In the genomic region with DNA sequence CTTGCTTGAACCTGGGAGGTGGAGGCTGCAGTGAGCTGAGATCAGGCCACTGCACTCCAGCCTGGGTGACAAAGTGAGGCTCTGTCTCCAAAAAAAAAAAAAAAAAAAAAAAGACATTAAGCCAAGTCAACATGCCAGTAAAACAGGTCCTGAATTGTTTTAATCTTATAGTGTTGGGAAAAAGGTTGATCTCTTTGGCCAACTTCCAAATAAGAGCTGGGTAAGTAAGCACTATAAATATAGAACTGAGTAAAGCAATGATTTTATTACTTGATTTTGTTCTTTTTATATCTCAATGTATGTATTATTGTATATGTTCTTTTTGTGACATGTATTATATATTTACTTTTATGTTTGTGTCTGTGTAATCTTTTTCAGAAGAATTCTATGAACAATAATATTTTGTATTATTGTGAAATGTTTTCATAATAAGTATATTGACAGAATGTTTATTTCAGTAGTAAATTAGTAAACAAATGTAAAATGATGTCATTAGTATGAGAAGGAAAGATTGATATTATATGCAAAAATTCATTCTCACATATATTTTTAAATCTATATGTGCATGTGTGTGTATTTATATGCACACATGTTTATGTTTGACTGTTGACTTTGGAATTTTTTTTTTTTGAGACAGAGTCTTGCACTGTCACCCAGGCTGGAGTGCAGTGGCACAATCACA, we compare ENCODE assay signal across 25 cellular contexts. TPM values are rescaled to one million over a fixed set of nuclear protein-coding genes. Genes with fewer than 3 reads are reported as not detected.
A peak's percentile ranks its signal among the peaks of the same experiment; 100 is the strongest.
DNase-seq lines count a peak whose midpoint lies in the region; ATAC-seq and TF ChIP-seq lines count a peak whose summit lies in the region.
"Had no signal": no experiment of that assay in that cellular context is flagged by ENCODE, and none has a peak within 500 bp of the region (broad histone marks: within the 10 kb centered on the region; RNA-seq: fewer than 3 reads in every experiment).

No MANE protein-coding gene starts in this region.

- CTCF ChIA-PET in activated CD4-positive, alpha-beta memory T cell treated with anti-CD3 and anti-CD28 coated beads, Interleukin-2, amount 10 ng/mL, durations not matched to agents 7 days and 5 days (lab: Charles Lee), result interaction anchor here (0.7 kb wide), 2 partner anchors 9 to 104 kb away, joined by 3 to 4 read pairs; no protein-coding TSS in a partner anchor

- H3K4me3 ChIP-seq in choroid plexus epithelial cell (ENCODE audit: low read depth, low read length), result no peak overlapping the region
- H3K4me3 ChIP-seq: heart left ventricle had no signal

- TF ChIP-seq CTCF in choroid plexus epithelial cell (conservative IDR thresholded peaks at IDR 0.05; ENCODE audit: low read depth, low read length), result no peak

- no peak for ATAC-seq in HG03045 (IDR thresholded peaks at IDR 0.05; ENCODE audit: unreplicated experiment)
- ATAC-seq: Panc1 had no signal

- H3K4me1 Mint-ChIP-seq in activated CD4-positive, alpha-beta memory T cell treated with anti-CD3 and anti-CD28 coated beads, Interleukin-2, amount 10 ng/mL, durations not matched to agents 7 days and 5 days, result no peaks in the 10 kb centered on the region
- H3K4me1 Mint-ChIP-seq: activated CD4-positive, alpha-beta T cell treated with anti-CD3 and anti-CD28 coated beads, Interleukin-2, amount 10 ng/mL, durations not matched to agents 7 days and 5 days had no signal

- no peaks in the 10 kb centered on the region for H3K36me3 Mint-ChIP-seq in activated CD4-positive, alpha-beta memory T cell treated with anti-CD3 and anti-CD28 coated beads, Interleukin-2, amount 10 ng/mL, durations not matched to agents 7 days and 5 days (ENCODE audit: low read depth)
- H3K36me3 Mint-ChIP-seq: mesothelial cell of epicardium, type B pancreatic cell had no signal

- no peaks in the 10 kb centered on the region for H3K27me3 Mint-ChIP-seq in activated CD4-positive, alpha-beta memory T cell treated with anti-CD3 and anti-CD28 coated beads, Interleukin-2, amount 10 ng/mL, durations not matched to agents 7 days and 5 days
- H3K27me3 Mint-ChIP-seq: dendritic cell treated with granulocyte-macrophage colony-stimulating factor and Interleukin-4, amounts not matched to agents 40 ng/mL and 50 ng/mL, for 4 days; type B pancreatic cell had no signal

- no peak overlapping the region for H3K27ac Mint-ChIP-seq in activated CD4-positive, alpha-beta memory T cell treated with anti-CD3 and anti-CD28 coated beads, Interleukin-2, amount 10 ng/mL, durations not matched to agents 7 days and 5 days
- H3K27ac Mint-ChIP-seq: activated CD4-positive, alpha-beta T cell treated with anti-CD3 and anti-CD28 coated beads, Interleukin-2, amount 10 ng/mL, durations not matched to agents 7 days and 5 days; dendritic cell treated with granulocyte-macrophage colony-stimulating factor and Interleukin-4, amounts not matched to agents 40 ng/mL and 50 ng/mL, for 4 days; mesothelial cell of epicardium; type B pancreatic cell had no signal

- DNase-seq in DMS53 (lab: John Stamatoyannopoulos, UW) (peak; percentile 61), DMS53 treated with DMSO at 0.1 percent for 48 hours (lab: John Stamatoyannopoulos, UW; ENCODE audit: unreplicated experiment) (no peak), NCI-H1048 (lab: John Stamatoyannopoulos, UW) (peak; percentile 33), choroid plexus epithelial cell (ENCODE audit: low read depth) (peak; percentile 61), lung microvascular endothelial cell (ENCODE audit: low read depth in 2 of 2) (peak; percentile 4 to 10), cerebellar cortex (ENCODE audit: low spot score) (no peak)
- no peak for DNase-seq in activated CD4-positive, alpha-beta memory T cell treated with anti-CD3 and anti-CD28 coated beads, Interleukin-2, amount 10 ng/mL, durations not matched to agents 7 days and 5 days
- DNase-seq: 8988T; activated CD4-positive, alpha-beta T cell treated with anti-CD3 and anti-CD28 coated beads, Interleukin-2, amount 10 ng/mL, durations not matched to agents 7 days and 5 days; activated naive CD4-positive, alpha-beta T cell; C1 segment of cervical spinal cord; DND-41; HCEC 1CT; islet precursor cell; MM.1S; NCI-H1930; NCI-H748 treated with DMSO at 0.1 percent for 48 hours; stimulated activated naive CD4-positive, alpha-beta T cell had no signal

- H3K4me3 Mint-ChIP-seq in activated CD4-positive, alpha-beta memory T cell treated with anti-CD3 and anti-CD28 coated beads, Interleukin-2, amount 10 ng/mL, durations not matched to agents 7 days and 5 days, result no peak overlapping the region
- H3K4me3 Mint-ChIP-seq: activated CD4-positive, alpha-beta T cell treated with anti-CD3 and anti-CD28 coated beads, Interleukin-2, amount 10 ng/mL, durations not matched to agents 7 days and 5 days; dendritic cell treated with granulocyte-macrophage colony-stimulating factor and Interleukin-4, amounts not matched to agents 40 ng/mL and 50 ng/mL, for 4 days; mesothelial cell of epicardium; neural crest cell; type B pancreatic cell had no signal

- POLR2A ChIA-PET in activated CD4-positive, alpha-beta memory T cell treated with anti-CD3 and anti-CD28 coated beads, Interleukin-2, amount 10 ng/mL, durations not matched to agents 7 days and 5 days (lab: Charles Lee), result no interaction called here

- H3K9me3 Mint-ChIP-seq in activated CD4-positive, alpha-beta memory T cell treated with anti-CD3 and anti-CD28 coated beads, Interleukin-2, amount 10 ng/mL, durations not matched to agents 7 days and 5 days, result no peaks in the 10 kb centered on the region
- H3K9me3 Mint-ChIP-seq: activated CD4-positive, alpha-beta T cell treated with anti-CD3 and anti-CD28 coated beads, Interleukin-2, amount 10 ng/mL, durations not matched to agents 7 days and 5 days; dendritic cell treated with granulocyte-macrophage colony-stimulating factor and Interleukin-4, amounts not matched to agents 40 ng/mL and 50 ng/mL, for 4 days; mesothelial cell of epicardium; neural crest cell; type B pancreatic cell had no signal

RNA-seq across cellular contexts. Expression of gene AKAP6, which starts 9.6 kb away (rescaled TPM):
- total RNA-seq in lung microvascular endothelial cell, result 0.20 and 0.22 TPM in 2 replicates
- total RNA-seq in activated CD4-positive, alpha-beta memory T cell treated with anti-CD3 and anti-CD28 coated beads, Interleukin-2, amount 10 ng/mL, durations not matched to agents 7 days and 5 days, result 1 to 10 TPM; 1.1 to 1.4 TPM

Comparison
In these comparisons a context has a peak if more than half of its experiments do, and no peak if none do; other contexts are left out.
1. DNase-seq: peak in DMS53 (single experiment), NCI-H1048 (single experiment), choroid plexus epithelial cell (single experiment) and lung microvascular endothelial cell (2 of 2); none in DMS53 treated with DMSO at 0.1 percent for 48 hours (single experiment), cerebellar cortex (single experiment) and activated CD4-positive, alpha-beta memory T cell treated with anti-CD3 and anti-CD28 coated beads, Interleukin-2, amount 10 ng/mL, durations not matched to agents 7 days and 5 days (single experiment).